Comparison of ENCODE assay signal across 8 cellular contexts in the genomic region with DNA sequence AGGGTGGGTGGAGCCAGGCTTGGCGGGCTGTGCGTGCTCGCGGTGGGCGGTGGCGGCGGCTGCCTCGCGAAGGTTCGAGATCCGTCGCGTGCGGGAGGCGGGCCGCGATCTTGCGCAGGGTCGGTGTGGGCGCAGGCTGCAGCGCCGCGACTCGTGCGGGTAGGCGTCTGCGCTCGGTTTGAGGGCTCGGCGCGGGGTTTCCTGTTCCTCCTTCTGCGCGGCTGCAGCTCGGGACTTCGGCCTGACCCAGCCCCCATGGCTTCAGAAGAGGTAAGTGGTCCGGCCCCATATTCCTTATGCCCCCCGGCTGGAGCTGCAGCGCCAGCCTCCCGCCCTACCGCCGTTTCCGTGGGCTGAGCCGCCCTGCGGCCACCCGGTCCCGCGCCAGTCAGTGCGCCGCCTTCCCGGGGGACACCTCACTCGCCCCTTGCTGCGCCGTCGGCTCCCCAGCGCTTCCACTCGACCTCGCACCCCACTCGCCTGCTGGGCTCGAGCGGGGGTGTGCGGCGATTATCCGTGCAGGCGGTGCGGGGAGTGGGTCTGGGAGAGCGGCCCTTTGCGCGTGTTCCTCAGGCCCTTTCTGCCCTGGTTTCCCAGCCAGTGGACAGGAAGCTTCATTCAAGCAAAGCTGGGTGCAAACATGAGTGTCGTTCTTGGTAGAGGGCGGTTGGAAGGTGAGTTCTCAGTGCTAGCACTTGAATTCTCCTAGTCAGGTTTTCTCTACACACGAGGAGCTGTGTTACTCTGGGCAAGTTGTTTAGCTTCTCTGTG. TPM values are rescaled to one million over a fixed set of nuclear protein-coding genes. Genes with fewer than 3 reads are reported as not detected.
DNase-seq lines count a peak whose midpoint lies in the region; ATAC-seq and TF ChIP-seq lines count a peak whose summit lies in the region.

A gene with protein sequence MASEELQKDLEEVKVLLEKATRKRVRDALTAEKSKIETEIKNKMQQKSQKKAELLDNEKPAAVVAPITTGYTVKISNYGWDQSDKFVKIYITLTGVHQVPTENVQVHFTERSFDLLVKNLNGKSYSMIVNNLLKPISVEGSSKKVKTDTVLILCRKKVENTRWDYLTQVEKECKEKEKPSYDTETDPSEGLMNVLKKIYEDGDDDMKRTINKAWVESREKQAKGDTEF (plus strand): TSS at position 22 of the 771 bp plus-strand sequence. CDS start 234 bp downstream, at position 256.

- peak within 1 kb of the TSS; percentile 83 for H2AFZ ChIP-seq in PC-3 (ENCODE audit: low read length)
- peak within 1 kb of the TSS; percentile 73 for H2AFZ ChIP-seq in hepatocyte

- peak within 1 kb of the TSS; percentile 82 for H3K4me3 ChIP-seq in PC-3 (ENCODE audit: low read length)
- peak within 1 kb of the TSS; percentile 80 for H3K4me3 ChIP-seq in hepatocyte
- peak within 1 kb of the TSS; percentile 95 for H3K4me3 ChIP-seq in rectal smooth muscle tissue (ENCODE audit: low read length)

- peaks cover 1% of the 10 kb centered on the region for H3K36me3 Mint-ChIP-seq in stimulated activated memory B cell treated with anti-CD40 and anti-IgM and Interleukin-4, amounts not matched to agents 10 μg/mL and 1 μg/mL and 100 μg/mL, for 72 hours

- peak; percentile 65 for TF ChIP-seq POLR2A in GM15510 (IDR thresholded peaks at IDR 0.05; ENCODE audit: borderline replicate concordance, extremely low read depth, insufficient read length)

- H3K27me3 ChIP-seq in PC-3 (ENCODE audit: low read length) (no peaks in the 10 kb centered on the region), hepatocyte (no peaks in the 10 kb centered on the region), rectal smooth muscle tissue (ENCODE audit: control insufficient read depth, insufficient read depth, low read length) (no peaks in the 10 kb centered on the region)

- H3K9me3 ChIP-seq in PC-3 (ENCODE audit: low read length) (no peaks in the 10 kb centered on the region), hepatocyte (ENCODE audit: low read depth) (no peaks in the 10 kb centered on the region)

- CTCF ChIA-PET in PC-3 (lab: Charles Lee) = no interaction called here

- TF ChIP-seq CTCF in PC-3 (conservative IDR thresholded peaks at IDR 0.05; ENCODE audit: low read depth, low read length) (no peak), hepatocyte (IDR thresholded peaks at IDR 0.05; ENCODE audit: poor library complexity) (peak; percentile 10)

- no peak within 1 kb of the TSS for H3K4me3 Mint-ChIP-seq in stimulated activated memory B cell treated with anti-CD40 and anti-IgM and Interleukin-4, amounts not matched to agents 10 μg/mL and 1 μg/mL and 100 μg/mL, for 72 hours

- DNase-seq in A172 (ENCODE audit: low spot score) (peak; percentile 48), PC-3 (no peak), amygdala (lab: John Stamatoyannopoulos, UW) (peak in 31 of 56 donors; percentile 32 to 75 (median 57)), hepatocyte (ENCODE audit: low spot score) (no peak)

- H3K9me3 Mint-ChIP-seq in stimulated activated memory B cell treated with anti-CD40 and anti-IgM and Interleukin-4, amounts not matched to agents 10 μg/mL and 1 μg/mL and 100 μg/mL, for 72 hours = no peaks in the 10 kb centered on the region

- ATAC-seq in HG03103 (IDR thresholded peaks at IDR 0.05; ENCODE audit: low read depth, unreplicated experiment) = peak; percentile 4
- ATAC-seq in PC-3 = peak; percentile 5
- no peak for ATAC-seq in stimulated activated memory B cell treated with anti-CD40 and anti-IgM and Interleukin-4, amounts not matched to agents 10 μg/mL and 1 μg/mL and 100 μg/mL, for 72 hours

- POLR2A ChIA-PET in PC-3 (lab: Charles Lee; ENCODE audit: unreplicated experiment) = interaction anchor here (0.6 kb wide), 1 partner anchor 1008 kb away, joined by 3 read pairs; no protein-coding TSS in a partner anchor

- H3K9me2 ChIP-seq in PC-3 (replicated peaks; ENCODE audit: low read length) = no peaks in the 10 kb centered on the region
- no peaks in the 10 kb centered on the region for H3K9me2 ChIP-seq in hepatocyte (replicated peaks; ENCODE audit: insufficient read depth)

- 2% methylated on average over 48 of the region's 71 CpGs for WGBS in hepatocyte (ENCODE audit: low lambda C conversion rate, missing lambda C conversion rate)

- no peaks in the 10 kb centered on the region for H3F3A ChIP-seq in PC-3 (ENCODE audit: low read length, unreplicated experiment)

- H3K9ac ChIP-seq in PC-3 (ENCODE audit: low read length) (peak within 1 kb of the TSS; percentile 95), rectal smooth muscle tissue (ENCODE audit: low read length) (peak within 1 kb of the TSS; percentile 96)

- peak within 1 kb of the TSS; percentile 93 for H3K4me2 ChIP-seq in PC-3 (ENCODE audit: low read length)
- H3K4me2 ChIP-seq in hepatocyte = peak within 1 kb of the TSS; percentile 84

- no TSS peak for BruUV-seq in PC-3 (replicated peaks; lab: Mats Ljungman, UMichigan)

- H3K36me3 ChIP-seq in PC-3 (ENCODE audit: low read depth, low read length) (peaks cover 1% of the 10 kb centered on the region; the same call in 1 of the 2 replicates), hepatocyte (replicated peaks; ENCODE audit: insufficient read depth, low read depth) (no peaks in the 10 kb centered on the region), rectal smooth muscle tissue (ENCODE audit: control insufficient read depth, insufficient read depth, low read length) (no peaks in the 10 kb centered on the region)

- H3K27ac ChIP-seq in PC-3 (ENCODE audit: low read length) = peak within 1 kb of the TSS; percentile 94
- H3K27ac ChIP-seq in hepatocyte = peak within 1 kb of the TSS; percentile 97
- peak within 1 kb of the TSS; percentile 99 for H3K27ac ChIP-seq in rectal smooth muscle tissue (ENCODE audit: low read depth, low read length)

- peaks cover 28% of the 10 kb centered on the region for H4K20me1 ChIP-seq in PC-3 (ENCODE audit: low read length)
- peaks cover 14% of the 10 kb centered on the region for H4K20me1 ChIP-seq in hepatocyte (ENCODE audit: insufficient read depth, poor library complexity, severe bottlenecking)

- H3K4me1 ChIP-seq in PC-3 (ENCODE audit: insufficient read depth, low read length) = peaks cover 41% of the 10 kb centered on the region
- H3K4me1 ChIP-seq in hepatocyte (ENCODE audit: insufficient read depth) = peaks cover 22% of the 10 kb centered on the region
- no peaks in the 10 kb centered on the region for H3K4me1 ChIP-seq in rectal smooth muscle tissue (ENCODE audit: control insufficient read depth, insufficient read depth, low read length)

- peaks cover 43% of the 10 kb centered on the region for H3K4me1 Mint-ChIP-seq in stimulated activated memory B cell treated with anti-CD40 and anti-IgM and Interleukin-4, amounts not matched to agents 10 μg/mL and 1 μg/mL and 100 μg/mL, for 72 hours

- no peaks in the 10 kb centered on the region for H3K27me3 Mint-ChIP-seq in stimulated activated memory B cell treated with anti-CD40 and anti-IgM and Interleukin-4, amounts not matched to agents 10 μg/mL and 1 μg/mL and 100 μg/mL, for 72 hours

- peaks cover 57% of the 10 kb centered on the region for H3K79me2 ChIP-seq in PC-3 (ENCODE audit: low read length)
- H3K79me2 ChIP-seq in hepatocyte = peaks cover 50% of the 10 kb centered on the region

- H3K27ac Mint-ChIP-seq in stimulated activated memory B cell treated with anti-CD40 and anti-IgM and Interleukin-4, amounts not matched to agents 10 μg/mL and 1 μg/mL and 100 μg/mL, for 72 hours = no peak within 1 kb of the TSS

- intact Hi-C loops in PC-3 (cut with micrococcal nuclease) = loop anchor here (1.0 to 5.0 kb wide), 3 partner anchors 23 to 228 kb away; a partner anchor contains a TSS

RNA-seq across cellular contexts. Expression of the gene that starts here (rescaled TPM):
- total RNA-seq in A172 (2014; rRNA removed; shearing (Covaris generic)) = 397 and 540 TPM in 2 replicates
- total RNA-seq in PC-3 (2014; rRNA removed) (342 and 498 TPM in 2 replicates), hepatocyte (81.7 and 100 TPM in 2 replicates)
- polyA plus RNA-seq in hepatocyte = 79.6 and 100.0 TPM in 2 replicates

Comparison
In these comparisons a context has a peak if more than half of its experiments do, and no peak if none do; other contexts are left out.
1. DNase-seq: peak in A172 (single experiment) and amygdala (31 of 56); none in PC-3 (single experiment) and hepatocyte (single experiment).
2. Peak in every context shown above with its lines, with median percentiles within 50 percentile points of each other: H3K27ac ChIP-seq and H3K4me3 ChIP-seq.